12 cellular contexts compared by ENCODE assay signal in the genomic region with DNA sequence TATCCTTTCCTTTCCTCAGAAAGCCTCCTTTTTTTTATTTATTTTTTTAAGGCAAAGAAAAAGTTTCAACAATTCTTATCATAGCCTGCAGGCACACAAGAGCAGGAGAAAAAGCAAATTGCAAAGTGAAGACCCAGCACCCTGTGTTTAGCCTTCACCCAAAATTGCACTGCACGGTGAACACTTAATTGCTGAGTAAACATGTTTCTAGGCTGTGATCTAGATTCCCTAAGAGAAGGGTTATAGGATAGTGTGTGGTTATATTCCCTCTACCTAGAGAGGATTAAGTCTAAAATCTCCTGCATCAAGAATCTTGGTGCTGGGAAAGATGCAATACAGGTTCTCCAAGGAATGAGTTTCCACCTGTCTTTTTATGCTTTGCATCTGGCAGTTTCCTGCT.
"Had no signal": no experiment of that assay in that cellular context is flagged by ENCODE, and none has a peak within 500 bp of the region (broad histone marks: within the 10 kb centered on the region; RNA-seq: fewer than 3 reads in every experiment).

No MANE protein-coding gene starts in this region.

- DNase-seq: activated CD4-positive, alpha-beta T cell treated with anti-CD3 and anti-CD28 coated beads, Interleukin-2, amount 10 ng/mL, durations not matched to agents 7 days and 5 days; activated naive CD8-positive, alpha-beta T cell treated with anti-CD3 and anti-CD28 coated beads, Interleukin-2, amount 10 ng/mL, durations not matched to agents 7 days and 5 days; brain microvascular endothelial cell; cortex of kidney; effector CD4-positive, alpha-beta T cell; foreskin keratinocyte; kidney; left ventricle myocardium inferior; natural killer cell; stimulated activated CD4-positive, alpha-beta T cell treated with anti-CD3 and anti-CD28 coated beads, Interleukin-2, amount 100 ng/mL, for 48 hours; thyroid gland had no signal

- H3K4me1 ChIP-seq: foreskin keratinocyte, left ventricle myocardium inferior had no signal

- H3K9me3 ChIP-seq: thyroid gland had no signal

- H3K27me3 ChIP-seq: brain microvascular endothelial cell, thyroid gland had no signal

- H3K9me3 Mint-ChIP-seq: activated CD4-positive, alpha-beta T cell treated with anti-CD3 and anti-CD28 coated beads, Interleukin-2, amount 10 ng/mL, durations not matched to agents 7 days and 5 days; activated naive CD8-positive, alpha-beta T cell treated with anti-CD3 and anti-CD28 coated beads, Interleukin-2, amount 10 ng/mL, durations not matched to agents 7 days and 5 days; natural killer cell had no signal

- H3K36me3 ChIP-seq: brain microvascular endothelial cell, left ventricle myocardium inferior, thyroid gland had no signal

- H3K27ac ChIP-seq: brain microvascular endothelial cell, foreskin keratinocyte, left ventricle myocardium inferior, thyroid gland had no signal

- H3K27ac Mint-ChIP-seq: activated CD4-positive, alpha-beta T cell treated with anti-CD3 and anti-CD28 coated beads, Interleukin-2, amount 10 ng/mL, durations not matched to agents 7 days and 5 days; activated naive CD8-positive, alpha-beta T cell treated with anti-CD3 and anti-CD28 coated beads, Interleukin-2, amount 10 ng/mL, durations not matched to agents 7 days and 5 days; natural killer cell; stimulated activated memory B cell treated with anti-CD40 and anti-IgM and Interleukin-4, amounts not matched to agents 10 μg/mL and 1 μg/mL and 100 μg/mL, for 72 hours had no signal

- ATAC-seq: foreskin keratinocyte; natural killer cell; stimulated activated memory B cell treated with anti-CD40 and anti-IgM and Interleukin-4, amounts not matched to agents 10 μg/mL and 1 μg/mL and 100 μg/mL, for 72 hours had no signal

- H3K4me1 Mint-ChIP-seq: activated CD4-positive, alpha-beta T cell treated with anti-CD3 and anti-CD28 coated beads, Interleukin-2, amount 10 ng/mL, durations not matched to agents 7 days and 5 days; natural killer cell; stimulated activated memory B cell treated with anti-CD40 and anti-IgM and Interleukin-4, amounts not matched to agents 10 μg/mL and 1 μg/mL and 100 μg/mL, for 72 hours had no signal

- H3K36me3 Mint-ChIP-seq: activated naive CD8-positive, alpha-beta T cell treated with anti-CD3 and anti-CD28 coated beads, Interleukin-2, amount 10 ng/mL, durations not matched to agents 7 days and 5 days; natural killer cell; stimulated activated memory B cell treated with anti-CD40 and anti-IgM and Interleukin-4, amounts not matched to agents 10 μg/mL and 1 μg/mL and 100 μg/mL, for 72 hours had no signal

- H3K4me3 ChIP-seq: left ventricle myocardium inferior, thyroid gland had no signal

- H3K4me3 Mint-ChIP-seq: activated CD4-positive, alpha-beta T cell treated with anti-CD3 and anti-CD28 coated beads, Interleukin-2, amount 10 ng/mL, durations not matched to agents 7 days and 5 days; activated naive CD8-positive, alpha-beta T cell treated with anti-CD3 and anti-CD28 coated beads, Interleukin-2, amount 10 ng/mL, durations not matched to agents 7 days and 5 days; natural killer cell; stimulated activated memory B cell treated with anti-CD40 and anti-IgM and Interleukin-4, amounts not matched to agents 10 μg/mL and 1 μg/mL and 100 μg/mL, for 72 hours had no signal
